ENCODE assay signal across 1 cellular context in genomic region chr6:108168980-108169800, GRCh38.
TF ChIP-seq lines count a peak whose summit lies in the region.

No MANE protein-coding gene starts in this region.

TF ChIP-seq in GM23338, 12 proteins besides CTCF, POLR2A, EP300 and RAD21 (continued from another document):
- TF ChIP-seq EZH2 (IDR thresholded peaks at IDR 0.05; ENCODE audit: low read depth, unreplicated experiment), result peak; percentile 90
